Comparison of ENCODE assay signal across 25 cellular contexts in genomic region chr13:113735194-113735593, GRCh38. TPM values are rescaled to one million over a fixed set of nuclear protein-coding genes. Genes with fewer than 3 reads are reported as not detected.
"Had no signal": no experiment of that assay in that cellular context is flagged by ENCODE, and none has a peak within 500 bp of the region (broad histone marks: within the 10 kb centered on the region; RNA-seq: fewer than 3 reads in every experiment).

No MANE protein-coding gene starts in this region.

- H3K9me3 ChIP-seq: left lung, pancreas, psoas muscle, right lobe of liver, suprapubic skin, thoracic aorta, tibial artery, uterus had no signal

- H3K4me1 Mint-ChIP-seq: mesothelial cell of epicardium had no signal

- H3K9me3 Mint-ChIP-seq: mesothelial cell of epicardium; naive B cell; natural killer cell treated with Interleukin-12 subunit alpha and Interleukin-12 subunit beta and Interleukin-15 and Interleukin-18, amount 100 ng/mL, for 72 hours; stimulated activated naive B cell treated with anti-CD40 and anti-IgM and Interleukin-4, amounts not matched to agents 10 μg/mL and 1 μg/mL and 100 μg/mL, for 72 hours; stimulated activated naive CD8-positive, alpha-beta T cell treated with anti-CD3 and anti-CD28 coated beads, Interleukin-15, Interleukin-2, amounts not matched to agents 100 ng/mL and 50 ng/mL, for 24 hours had no signal

- H3K36me3 ChIP-seq: left lung, pancreas, right lobe of liver, suprapubic skin, thoracic aorta, tibial artery, uterus had no signal

- H3K4me3 ChIP-seq: left lung, lung, pancreas, psoas muscle, right lobe of liver, smooth muscle cell, suprapubic skin, thoracic aorta, tibial artery, uterus had no signal

- H3K4me2 ChIP-seq: smooth muscle cell had no signal

- H3K27ac ChIP-seq: left lung, pancreas, psoas muscle, right lobe of liver, suprapubic skin, thoracic aorta, tibial artery, uterus had no signal

- H3K36me3 Mint-ChIP-seq: mesothelial cell of epicardium; naive B cell; natural killer cell treated with Interleukin-12 subunit alpha and Interleukin-12 subunit beta and Interleukin-15 and Interleukin-18, amount 100 ng/mL, for 72 hours; stimulated activated naive B cell treated with anti-CD40 and anti-IgM and Interleukin-4, amounts not matched to agents 10 μg/mL and 1 μg/mL and 100 μg/mL, for 72 hours had no signal

- H3K27me3 ChIP-seq: pancreas, right lobe of liver, uterus had no signal

- H3K27ac Mint-ChIP-seq: mesothelial cell of epicardium; naive B cell; natural killer cell treated with Interleukin-12 subunit alpha and Interleukin-12 subunit beta and Interleukin-15 and Interleukin-18, amount 100 ng/mL, for 72 hours; stimulated activated naive B cell treated with anti-CD40 and anti-IgM and Interleukin-4, amounts not matched to agents 10 μg/mL and 1 μg/mL and 100 μg/mL, for 72 hours; stimulated activated naive CD8-positive, alpha-beta T cell treated with anti-CD3 and anti-CD28 coated beads, Interleukin-15, Interleukin-2, amounts not matched to agents 100 ng/mL and 50 ng/mL, for 24 hours had no signal

- H3K4me1 ChIP-seq: pancreas, psoas muscle, right lobe of liver, suprapubic skin, tibial artery, uterus had no signal

- H3K4me3 Mint-ChIP-seq: mesothelial cell of epicardium; naive B cell; natural killer cell treated with Interleukin-12 subunit alpha and Interleukin-12 subunit beta and Interleukin-15 and Interleukin-18, amount 100 ng/mL, for 72 hours; stimulated activated naive B cell treated with anti-CD40 and anti-IgM and Interleukin-4, amounts not matched to agents 10 μg/mL and 1 μg/mL and 100 μg/mL, for 72 hours; stimulated activated naive CD8-positive, alpha-beta T cell treated with anti-CD3 and anti-CD28 coated beads, Interleukin-15, Interleukin-2, amounts not matched to agents 100 ng/mL and 50 ng/mL, for 24 hours had no signal

- DNase-seq: hippocampal formation; left colon; mesendoderm; naive B cell; nucleus accumbens; psoas muscle; stimulated activated CD4-positive, alpha-beta T cell treated with anti-CD3 and anti-CD28 coated beads, Interleukin-12 subunit alpha, Interleukin-12 subunit beta, amount 100 ng/mL, for 4 hours; stimulated activated CD4-positive, alpha-beta T cell treated with anti-CD3 and anti-CD28 coated beads, Interleukin-15, amount 100 ng/mL, for 24 hours; stimulated activated CD4-positive, alpha-beta T cell treated with anti-CD3 and anti-CD28 coated beads, Interleukin-2, amount 100 ng/mL, for 24 hours; stimulated activated CD4-positive, alpha-beta T cell treated with anti-CD3 and anti-CD28 coated beads, Interleukin-4, amount 100 ng/mL, for 1 hour; stimulated activated naive B cell treated with anti-CD40 and anti-IgM and Interleukin-4, amounts not matched to agents 10 μg/mL and 1 μg/mL and 100 μg/mL, for 72 hours; tibial artery; trophoblast cell; uterus had no signal

- ATAC-seq: left colon; left lung; natural killer cell treated with Interleukin-12 subunit alpha and Interleukin-12 subunit beta and Interleukin-15 and Interleukin-18, amount 100 ng/mL, for 72 hours; pancreas; psoas muscle; stimulated activated naive B cell treated with anti-CD40 and anti-IgM and Interleukin-4, amounts not matched to agents 10 μg/mL and 1 μg/mL and 100 μg/mL, for 72 hours had no signal

RNA-seq across cellular contexts. Expression of gene TMEM255B, which starts 23.8 kb away (rescaled TPM):
- polyA plus RNA-seq: neural cell had no signal
